In genomic region chr17:21363776-21364642, GRCh38 we compare ENCODE assay signal across 15 cellular contexts. TPM values are rescaled to one million over a fixed set of nuclear protein-coding genes. Genes with fewer than 3 reads are reported as not detected.
A peak's percentile ranks its signal among the peaks of the same experiment; 100 is the strongest.
DNase-seq lines count a peak whose midpoint lies in the region; ATAC-seq and TF ChIP-seq lines count a peak whose summit lies in the region.
"Had no signal": no experiment of that assay in that cellular context is flagged by ENCODE, and none has a peak within 500 bp of the region (broad histone marks: within the 10 kb centered on the region; RNA-seq: fewer than 3 reads in every experiment).

No MANE protein-coding gene starts in this region.

- intact Hi-C loops in uterus (cut with DNase I; ENCODE audit: low total_unique reads), result no loop called here

- H3K27ac Mint-ChIP-seq in endothelial cell (ENCODE audit: unreplicated experiment), result no peak overlapping the region
- no peak overlapping the region for H3K27ac Mint-ChIP-seq in neural progenitor cell
- H3K27ac Mint-ChIP-seq: CD8-positive, alpha-beta T cell had no signal

- H3F3A ChIP-seq in neural progenitor cell (ENCODE audit: low read depth), result no peaks in the 10 kb centered on the region

- H3K4me1 ChIP-seq in HEK293 (ENCODE audit: control insufficient read depth, insufficient read depth, low read length) (peaks cover 4% of the 10 kb centered on the region; the same call in 1 of the 2 replicates), neural progenitor cell (peaks cover 38% of the 10 kb centered on the region), uterus (no peaks in the 10 kb centered on the region)

- no peak for TF ChIP-seq CTCF in HEK293 (tag by site-specific recombination; IDR thresholded peaks at IDR 0.05)
- no peak for TF ChIP-seq CTCF in endothelial cell (IDR thresholded peaks at IDR 0.05; ENCODE audit: unreplicated experiment)
- TF ChIP-seq CTCF in neural progenitor cell (IDR thresholded peaks at IDR 0.05), result no peak
- TF ChIP-seq CTCF in uterus (IDR thresholded peaks at IDR 0.05), result no peak

- H3K9ac ChIP-seq in neural progenitor cell, result no peak overlapping the region

- H3K4me2 ChIP-seq in neural progenitor cell, result no peak overlapping the region

- no peaks in the 10 kb centered on the region for H4K20me1 ChIP-seq in neural progenitor cell (ENCODE audit: low read depth)

- H3K27me3 ChIP-seq in neural progenitor cell, result peaks cover 4% of the 10 kb centered on the region
- no peaks in the 10 kb centered on the region for H3K27me3 ChIP-seq in uterus

- H3K9me3 ChIP-seq in HEK293 (ENCODE audit: control insufficient read depth, insufficient read depth, low read depth, low read length) (no peaks in the 10 kb centered on the region), neural progenitor cell (ENCODE audit: low read depth) (no peaks in the 10 kb centered on the region), uterus (no peaks in the 10 kb centered on the region)

- no peak overlapping the region for H2AFZ ChIP-seq in neural progenitor cell (replicated peaks)

- no peaks in the 10 kb centered on the region for H3K79me2 ChIP-seq in neural progenitor cell (ENCODE audit: low read depth)

- POLR2A ChIA-PET in HEK293 (lab: Yijun Ruan, JAX), result no interaction called here

- CTCF ChIA-PET in HEK293 (lab: Yijun Ruan, JAX), result interaction anchor here (0.6 kb wide), 2 partner anchors 53 to 459 kb away, joined by 3 read pairs; no protein-coding TSS in a partner anchor

- no peaks in the 10 kb centered on the region for H3K36me3 ChIP-seq in HEK293 (ENCODE audit: control insufficient read depth in 2 of 2, insufficient read depth in 1 of 2, low read length in 2 of 2)
- H3K36me3 ChIP-seq in neural progenitor cell, result no peaks in the 10 kb centered on the region
- H3K36me3 ChIP-seq in uterus, result no peaks in the 10 kb centered on the region

- H3K27me3 Mint-ChIP-seq in endothelial cell (ENCODE audit: unreplicated experiment) (peaks cover 1% of the 10 kb centered on the region), neural progenitor cell (ENCODE audit: insufficient read depth, low read depth) (peaks cover 15% of the 10 kb centered on the region)
- peaks cover 7% of the 10 kb centered on the region for H3K27me3 Mint-ChIP-seq in activated T-cell treated with anti-CD3 and anti-CD28 coated beads, Interleukin-2, amount 50 U/mL, for 4 hours (ENCODE audit: low read depth)

- H3K4me3 ChIP-seq in HEK293 (ENCODE audit: low read depth, low read length) (no peak overlapping the region), neural progenitor cell (no peak overlapping the region), uterus (no peak overlapping the region)

- no peak for ATAC-seq in activated T-cell treated with anti-CD3 and anti-CD28 coated beads, Interleukin-2, amount 50 U/mL, for 4 hours
- ATAC-seq: CD8-positive, alpha-beta T cell; HCT116 had no signal

- H3K27ac ChIP-seq in HEK293 (ENCODE audit: extremely low read depth, low read depth, low read length), result no peak overlapping the region
- H3K27ac ChIP-seq in neural progenitor cell, result no peak overlapping the region
- no peak overlapping the region for H3K27ac ChIP-seq in uterus
- H3K27ac ChIP-seq: 22Rv1 had no signal

- no peaks in the 10 kb centered on the region for H3K9me3 Mint-ChIP-seq in endothelial cell (ENCODE audit: unreplicated experiment)
- H3K9me3 Mint-ChIP-seq in neural progenitor cell, result no peaks in the 10 kb centered on the region
- no peaks in the 10 kb centered on the region for H3K9me3 Mint-ChIP-seq in activated T-cell treated with anti-CD3 and anti-CD28 coated beads, Interleukin-2, amount 50 U/mL, for 4 hours
- H3K9me3 Mint-ChIP-seq: CD8-positive, alpha-beta T cell had no signal

- TF ChIP-seq POLR2A in uterus (IDR thresholded peaks at IDR 0.05), result no peak

- H3K4me1 Mint-ChIP-seq in endothelial cell (ENCODE audit: unreplicated experiment), result no peaks in the 10 kb centered on the region
- H3K4me1 Mint-ChIP-seq in neural progenitor cell, result peaks cover 18% of the 10 kb centered on the region
- no peaks in the 10 kb centered on the region for H3K4me1 Mint-ChIP-seq in activated T-cell treated with anti-CD3 and anti-CD28 coated beads, Interleukin-2, amount 50 U/mL, for 4 hours (ENCODE audit: low read depth)

- H3K36me3 Mint-ChIP-seq in endothelial cell (ENCODE audit: low read depth, unreplicated experiment) (peaks cover 4% of the 10 kb centered on the region), neural progenitor cell (no peaks in the 10 kb centered on the region)
- no peaks in the 10 kb centered on the region for H3K36me3 Mint-ChIP-seq in activated T-cell treated with anti-CD3 and anti-CD28 coated beads, Interleukin-2, amount 50 U/mL, for 4 hours (ENCODE audit: insufficient read depth)
- H3K36me3 Mint-ChIP-seq: CD14-positive monocyte; CD8-positive, alpha-beta T cell had no signal

- peak; percentile 10 for DNase-seq in DMS 273 (lab: John Stamatoyannopoulos, UW; ENCODE audit: unreplicated experiment)
- no peak for DNase-seq in DMS 273 treated with DMSO at 0.1 percent for 48 hours (lab: John Stamatoyannopoulos, UW)
- no peak for DNase-seq in endothelial cell (ENCODE audit: low spot score)
- no peak for DNase-seq in neural progenitor cell (ENCODE audit: low spot score)
- DNase-seq in activated T-cell treated with anti-CD3 and anti-CD28 coated beads, Interleukin-2, amount 50 U/mL, for 4 hours, result no peak
- DNase-seq in SKM-1 (lab: John Stamatoyannopoulos, UW; ENCODE audit: unreplicated experiment), result no peak
- DNase-seq in uterus, result no peak
- DNase-seq: CD8-positive, alpha-beta T cell; COR-L47; DMS53; GF-D8 had no signal

- H3K4me3 Mint-ChIP-seq in endothelial cell (ENCODE audit: unreplicated experiment) (peak overlapping the region; percentile 20), neural progenitor cell (peak overlapping the region; percentile 57)
- H3K4me3 Mint-ChIP-seq in activated T-cell treated with anti-CD3 and anti-CD28 coated beads, Interleukin-2, amount 50 U/mL, for 4 hours, result no peak overlapping the region
- H3K4me3 Mint-ChIP-seq: CD14-positive monocyte; CD8-positive, alpha-beta T cell had no signal

TF ChIP-seq in HEK293, 187 proteins besides CTCF, POLR2A, EP300 and RAD21:
- TF ChIP-seq ZNF214 (tag by site-specific recombination; IDR thresholded peaks at IDR 0.05; ENCODE audit: borderline replicate concordance) (no peak), ZNF623 (tag by site-specific recombination; IDR thresholded peaks at IDR 0.05) (peak; percentile 99), KLF1 (tag by site-specific recombination; IDR thresholded peaks at IDR 0.05) (no peak), GLIS1 (tag by site-specific recombination; IDR thresholded peaks at IDR 0.05) (peak; percentile 27; the same call in 1 of the 2 replicates), ZNF155 (tag by site-specific recombination; IDR thresholded peaks at IDR 0.05) (no peak)

RNA-seq across cellular contexts. Expression of gene KCNJ12, which starts 12.1 kb away (rescaled TPM):
- 0.56 TPM for total RNA-seq in endothelial cell (ENCODE audit: unreplicated experiment)
- 0.56 and 1.8 TPM in 2 replicates for total RNA-seq in neural progenitor cell (ENCODE audit: low replicate concordance)
- under 1 TPM in 1 of 3 donors, not detected in 2; 0.05 TPM for total RNA-seq in activated T-cell treated with anti-CD3 and anti-CD28 coated beads, Interleukin-2, amount 50 U/mL, for 4 hours
- total RNA-seq in uterus, result 10 to 100 TPM in 1 of 4 donors, 1 to 10 TPM in 2, under 1 TPM in 1; 0.51 to 11.8 (median 5.3) TPM
